In the genomic region with DNA sequence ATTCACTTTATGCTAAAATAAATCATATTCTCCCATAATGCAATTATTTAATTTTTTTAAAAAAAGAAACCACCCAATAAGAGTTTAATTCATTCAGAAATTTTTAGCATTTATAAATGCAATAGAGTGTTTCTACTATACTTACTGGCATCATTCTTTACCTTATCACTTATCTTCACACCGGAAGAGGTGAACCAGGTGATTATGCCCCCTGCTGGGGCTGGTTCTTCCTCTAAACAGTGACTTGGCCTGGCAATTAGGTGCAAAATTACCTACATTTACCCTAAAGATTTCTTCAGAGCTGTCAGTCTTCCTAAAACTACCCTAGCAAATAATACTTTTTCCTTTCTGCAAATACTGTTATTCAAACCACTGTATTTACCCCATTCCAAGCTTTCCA, we compare ENCODE assay signal across 8 cellular contexts.
A peak's percentile ranks its signal among the peaks of the same experiment; 100 is the strongest.
DNase-seq lines count a peak whose midpoint lies in the region; ATAC-seq, FAIRE-seq and TF ChIP-seq lines count a peak whose summit lies in the region.
"Not testable (repeated sequence)": the region's sequence is repeated elsewhere in the genome, so short reads cannot be mapped to it uniquely, and the experiment has no call there.

No MANE protein-coding gene starts in this region.

- H3K4me3 Mint-ChIP-seq in CD8-positive, alpha-beta T cell, result not testable (repeated sequence)

- H4K20me1 ChIP-seq in K562 (replicated peaks; ENCODE audit: control insufficient read depth, insufficient read depth, low read length); H1 (replicated peaks in 1 of 2; ENCODE audit: control insufficient read depth in 1 of 2, insufficient read depth in 2 of 2, low read length in 2 of 2); HepG2 (ENCODE audit: insufficient read depth, low read length): not testable (repeated sequence)

- not testable (repeated sequence) for H2BK15ac ChIP-seq in H1 (ENCODE audit: low read length)

- not testable (repeated sequence) for BruUV-seq in K562 (replicated peaks; lab: Mats Ljungman, UMichigan); HepG2 (replicated peaks; lab: Mats Ljungman, UMichigan)

- H3K4ac ChIP-seq in H1 (replicated peaks; ENCODE audit: insufficient read length, low read depth, low read length), result not testable (repeated sequence)

- not testable (repeated sequence) for H3K56ac ChIP-seq in H1 (replicated peaks; ENCODE audit: insufficient read length, low read depth, low read length)

- H3K79me2 ChIP-seq in K562 (ENCODE audit: control insufficient read depth, insufficient read depth, low read length); H1 (ENCODE audit: control insufficient read depth in 1 of 2, insufficient read depth in 2 of 2, low read length in 2 of 2); HepG2 (ENCODE audit: insufficient read depth, low read length): not testable (repeated sequence)

- not testable (repeated sequence) for H3K9me3 ChIP-seq in CD8-positive, alpha-beta T cell (ENCODE audit: low read length); RWPE2 (ENCODE audit: severe bottlenecking); K562 (replicated peaks; ENCODE audit: control insufficient read depth, insufficient read depth, low read depth, low read length); H1 (ENCODE audit: insufficient read depth in 2 of 2, low read depth in 1 of 2, low read length in 1 of 2); HepG2 (ENCODE audit: low read length); pancreas

- peaks cover 23% of the 10 kb centered on the region for H3K9me3 Mint-ChIP-seq in CD8-positive, alpha-beta T cell

- not testable (repeated sequence) for H3K36me3 Mint-ChIP-seq in CD8-positive, alpha-beta T cell

- H3K18ac ChIP-seq in H1 (ENCODE audit: extremely low read depth, low read length), result not testable (repeated sequence)

- H3K27me3 Mint-ChIP-seq in CD8-positive, alpha-beta T cell (ENCODE audit: low read depth), result peaks cover 10% of the 10 kb centered on the region

- H3K4me1 ChIP-seq in CD8-positive, alpha-beta T cell (ENCODE audit: insufficient read depth, low read length); RWPE2 (ENCODE audit: insufficient read depth, poor library complexity, severe bottlenecking); K562 (replicated peaks in 1 of 2; ENCODE audit: control insufficient read depth in 2 of 2, insufficient read depth in 2 of 2, low read length in 2 of 2); H1 (replicated peaks in 1 of 4; ENCODE audit: control insufficient read depth in 3 of 4, insufficient read depth in 4 of 4, low read length in 3 of 4); HepG2 (ENCODE audit: insufficient read depth, low read length); pancreas: not testable (repeated sequence)

- not testable (repeated sequence) for H2BK5ac ChIP-seq in H1 (ENCODE audit: low read depth, low read length)

- TF ChIP-seq CTCF in CD8-positive, alpha-beta T cell (IDR thresholded peaks at IDR 0.05); K562 (IDR thresholded peaks at IDR 0.05 in 2 of 3, conservative IDR thresholded peaks at IDR 0.05 in 1 of 3; ENCODE audit: insufficient read depth in 2 of 3, low read depth in 1 of 3, low read length in 3 of 3); H1 (IDR thresholded peaks at IDR 0.05; ENCODE audit: control extremely low read depth in 1 of 3, insufficient read depth in 1 of 3, low read depth in 1 of 3, low read length in 3 of 3); HepG2 (CRISPR knock-in tag; IDR thresholded peaks at IDR 0.05); pancreas (IDR thresholded peaks at IDR 0.05): not testable (repeated sequence)
- peak; percentile 39 for TF ChIP-seq CTCF in RWPE2 (IDR thresholded peaks at IDR 0.05; ENCODE audit: poor library complexity, severe bottlenecking)
- TF ChIP-seq CTCF in VCaP (conservative IDR thresholded peaks at IDR 0.05), result peak; percentile 40

- H3K27ac Mint-ChIP-seq in CD8-positive, alpha-beta T cell, result not testable (repeated sequence)

- peak; percentile 75 for ATAC-seq in CD8-positive, alpha-beta T cell
- ATAC-seq in RWPE2 (ENCODE audit: low read depth), result peak; percentile 50; the same call in 2 of the 3 replicates
- not testable (repeated sequence) for ATAC-seq in K562, HepG2, pancreas

- POLR2A ChIA-PET in CD8-positive, alpha-beta T cell (lab: Charles Lee); K562 (lab: Yijun Ruan, JAX); H1 (lab: Charles Lee; ENCODE audit: partially characterized antibody); HepG2 (lab: Yijun Ruan, JAX): not testable (repeated sequence)

- H3K14ac ChIP-seq in H1 (ENCODE audit: insufficient read length), result not testable (repeated sequence)

- H4K91ac ChIP-seq in H1 (replicated peaks; ENCODE audit: insufficient read length, low read length), result not testable (repeated sequence)

- H2BK12ac ChIP-seq in H1 (ENCODE audit: low read depth, low read length), result not testable (repeated sequence)

- not testable (repeated sequence) for H3K79me1 ChIP-seq in H1 (ENCODE audit: low read depth, low read length)

- not testable (repeated sequence) for H2AK5ac ChIP-seq in H1 (ENCODE audit: low read depth, low read length)

- H3K36me3 ChIP-seq in CD8-positive, alpha-beta T cell (ENCODE audit: insufficient read depth, low read length); RWPE2 (ENCODE audit: low read depth); K562 (ENCODE audit: control insufficient read depth, insufficient read depth, low read length); H1 (ENCODE audit: control insufficient read depth in 2 of 4, insufficient read depth in 4 of 4, low read length in 3 of 4); HepG2 (replicated peaks in 1 of 2; ENCODE audit: control insufficient read depth in 1 of 2, insufficient read depth in 2 of 2, low read length in 2 of 2); pancreas: not testable (repeated sequence)

- peak; percentile 86 for FAIRE-seq in GM12892 (lab: Jason Lieb, UNC)
- peak; percentile 35 for FAIRE-seq in K562 (lab: Jason Lieb, UNC)
- peak; percentile 66 for FAIRE-seq in H1 (lab: Jason Lieb, UNC)
- FAIRE-seq in HepG2 (lab: Jason Lieb, UNC), result peak; percentile 47
- peak; percentile 92 for FAIRE-seq in pancreas (lab: Jason Lieb, UNC)

- H3K4me1 Mint-ChIP-seq in CD8-positive, alpha-beta T cell (ENCODE audit: low read depth), result not testable (repeated sequence)

- H3K9ac ChIP-seq in K562 (ENCODE audit: insufficient read depth in 1 of 2, low read depth in 2 of 2, low read length in 2 of 2); H1 (replicated peaks in 1 of 4; ENCODE audit: extremely low read depth in 1 of 4, low read depth in 3 of 4, low read length in 3 of 4); HepG2 (ENCODE audit: insufficient read depth, low read depth, low read length): not testable (repeated sequence)

- in situ Hi-C loops in K562 (cut with MboI), result loop anchor here (10.0 kb wide), 1 partner anchor 1766 kb away; no protein-coding TSS in a partner anchor
- in situ Hi-C loops in HepG2 (cut with HindIII; ENCODE audit: extremely low pct_ligation_motif_present, low pct_unique_long_range_greater_than_20kb), result not testable (repeated sequence)

- not testable (repeated sequence) for H3K9me1 ChIP-seq in K562 (ENCODE audit: control insufficient read depth, insufficient read depth, low read length)

- H2BK120ac ChIP-seq in H1 (replicated peaks; ENCODE audit: low read depth, low read length), result not testable (repeated sequence)

- no CpG with 5 or more reads among the region's 1 CpG for WGBS in K562 (ENCODE audit: insufficient coverage, low coverage, missing lambda C conversion rate)
- WGBS in H1 (ENCODE audit: extremely low coverage in 1 of 2, insufficient coverage in 1 of 2, insufficient read length in 1 of 2, insufficient replicate concordance in 2 of 2, low coverage in 1 of 2, low lambda C conversion rate in 2 of 2, missing lambda C conversion rate in 1 of 2), 2 experiments, result no CpG with 5 or more reads among the region's 1 CpG
- WGBS in HepG2 (ENCODE audit: low lambda C conversion rate), result no CpG with 5 or more reads among the region's 1 CpG
- no CpG with 5 or more reads among the region's 1 CpG for WGBS in pancreas, 2 donors

- not testable (repeated sequence) for H2BK20ac ChIP-seq in H1 (ENCODE audit: low read length)

- intact Hi-C loops in CD8-positive, alpha-beta T cell (cut with DNase I, micrococcal nuclease); K562 (cut with micrococcal nuclease); HepG2 (cut with micrococcal nuclease; ENCODE audit: unreplicated experiment); pancreas (cut with DNase I): not testable (repeated sequence)

- not testable (repeated sequence) for DNase-seq in CD8-positive, alpha-beta T cell; GM12892 (ENCODE audit: insufficient read length); RWPE2 (ENCODE audit: low spot score); K562 (ENCODE audit: extremely low read depth in 1 of 4, low spot score in 3 of 4); H1 (ENCODE audit: low read depth in 1 of 2, low spot score in 2 of 2); HepG2 (ENCODE audit: low spot score); pancreas

- TF ChIP-seq EP300 in K562 (IDR thresholded peaks at IDR 0.05; ENCODE audit: low read length); H1 (IDR thresholded peaks at IDR 0.05; ENCODE audit: borderline replicate concordance in 1 of 2, low read depth in 2 of 2, low read length in 2 of 2); HepG2 (IDR thresholded peaks at IDR 0.05; ENCODE audit: low read depth in 2 of 2, low read length in 2 of 2); HepG2 (CRISPR knock-in tag; IDR thresholded peaks at IDR 0.05; ENCODE audit: borderline replicate concordance): not testable (repeated sequence)

- H3K4me2 ChIP-seq in K562 (ENCODE audit: insufficient read depth, low read length); H1 (ENCODE audit: insufficient read depth in 1 of 2, low read depth in 2 of 2, low read length in 2 of 2); HepG2 (ENCODE audit: low read depth, low read length): not testable (repeated sequence)

- not testable (repeated sequence) for H3K23me2 ChIP-seq in H1 (ENCODE audit: low read depth, low read length)

- TF ChIP-seq POLR2A in GM12892 (IDR thresholded peaks at IDR 0.05; ENCODE audit: low read depth, low read length); K562 (conservative IDR thresholded peaks at IDR 0.05); H1 (IDR thresholded peaks at IDR 0.05; ENCODE audit: control extremely low read depth in 1 of 2, low read depth in 2 of 2, low read length in 2 of 2); HepG2 (IDR thresholded peaks at IDR 0.05; ENCODE audit: insufficient read depth in 1 of 2, low read depth in 2 of 2, low read length in 2 of 2): not testable (repeated sequence)

- H4K5ac ChIP-seq in H1 (ENCODE audit: insufficient read length, low read depth, low read length), result not testable (repeated sequence)

- not testable (repeated sequence) for TF ChIP-seq RAD21 in K562 (CRISPR knock-in tag; conservative IDR thresholded peaks at IDR 0.05 in 1 of 2, IDR thresholded peaks at IDR 0.05 in 1 of 2); H1 (IDR thresholded peaks at IDR 0.05 in 1 of 2, conservative IDR thresholded peaks at IDR 0.05 in 1 of 2; ENCODE audit: low read depth in 2 of 2, low read length in 2 of 2); HepG2 (CRISPR knock-in tag; IDR thresholded peaks at IDR 0.05)

- CTCF ChIA-PET in CD8-positive, alpha-beta T cell (lab: Charles Lee); K562 (lab: Yijun Ruan, JAX; ENCODE audit: low intra/inter-chr PET ratio); H1 (lab: Charles Lee; ENCODE audit: partially characterized antibody); HepG2 (lab: Yijun Ruan, JAX; ENCODE audit: low intra/inter-chr PET ratio, low total read pairs): not testable (repeated sequence)

- H2AFZ ChIP-seq in K562 (ENCODE audit: low read depth, low read length); H1 (ENCODE audit: low read length); HepG2 (ENCODE audit: low read length): not testable (repeated sequence)

- not testable (repeated sequence) for H3K27me3 ChIP-seq in CD8-positive, alpha-beta T cell (ENCODE audit: insufficient read depth, low read length); RWPE2 (ENCODE audit: insufficient read depth, poor library complexity, severe bottlenecking); K562 (ENCODE audit: control insufficient read depth in 2 of 2, insufficient read depth in 2 of 2, low read length in 2 of 2); H1 (replicated peaks in 1 of 4; ENCODE audit: control insufficient read depth in 3 of 4, extremely low read depth in 1 of 4, insufficient read depth in 3 of 4, low read length in 3 of 4); HepG2 (ENCODE audit: control insufficient read depth in 1 of 2, insufficient read depth in 2 of 2, low read length in 2 of 2); pancreas

- H3K4me3 ChIP-seq in CD8-positive, alpha-beta T cell (ENCODE audit: low read depth, low read length); RWPE2 (ENCODE audit: severe bottlenecking); K562; H1 (ENCODE audit: extremely low read depth in 1 of 4, insufficient read depth in 2 of 4, low read depth in 3 of 4, low read length in 4 of 4); HepG2 (replicated peaks in 1 of 3; ENCODE audit: insufficient read depth in 1 of 3, low read depth in 2 of 3, low read length in 3 of 3); pancreas: not testable (repeated sequence)

- H3K23ac ChIP-seq in H1 (ENCODE audit: insufficient read length), result not testable (repeated sequence)

- not testable (repeated sequence) for H3K27ac ChIP-seq in CD8-positive, alpha-beta T cell (ENCODE audit: low read depth, low read length); RWPE2 (ENCODE audit: poor library complexity, severe bottlenecking); VCaP; K562 (ENCODE audit: extremely low read depth, low read depth, low read length); H1 (ENCODE audit: low read depth, low read length); HepG2 (ENCODE audit: extremely low read length, insufficient read depth, low read length); pancreas

- not testable (repeated sequence) for H4K8ac ChIP-seq in H1 (ENCODE audit: extremely low read depth, insufficient read depth, low read length)
